In the genomic region with DNA sequence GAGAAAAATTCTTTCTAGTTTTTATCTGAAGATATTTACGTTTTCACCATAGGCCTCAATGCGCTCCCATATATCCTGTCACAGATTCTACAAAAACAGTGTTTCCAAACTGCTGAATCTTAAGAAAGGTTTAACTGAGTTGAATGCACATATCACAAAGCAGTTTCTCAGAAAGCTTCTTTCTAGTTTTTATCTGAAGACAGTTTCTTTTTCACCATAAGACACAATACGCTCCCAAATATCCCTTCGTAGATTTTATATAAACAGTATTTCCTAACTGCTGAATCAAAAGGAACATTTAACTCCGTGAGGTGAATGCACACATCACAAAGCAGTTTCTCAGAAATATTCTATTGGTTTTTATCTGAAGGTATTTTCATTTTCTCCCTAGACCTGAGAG, we compare ENCODE assay signal across 34 cellular contexts.
"Had no signal": no experiment of that assay in that cellular context is flagged by ENCODE, and none has a peak within 500 bp of the region (broad histone marks: within the 10 kb centered on the region; RNA-seq: fewer than 3 reads in every experiment).

No MANE protein-coding gene starts in this region.

- DNase-seq: Karpas-422, Kasumi-1, MG63, MM.1S, MV-4-11, NCI-H1048, NCI-H1092, NCI-H1092 treated with DMSO at 0.1 percent for 48 hours, NCI-H1105, NCI-H1105 treated with DMSO at 0.1 percent for 48 hours, NCI-H1417, NCI-H1417 treated with DMSO at 0.1 percent for 48 hours, NCI-H1436, NCI-H1436 treated with DMSO at 0.1 percent for 48 hours, NCI-H146, NCI-H1694, NCI-H1694 treated with DMSO at 0.1 percent for 48 hours, NCI-H187, NCI-H187 treated with DMSO at 0.1 percent for 48 hours, NCI-H1930, NCI-H2029, NCI-H2029 treated with DMSO at 0.1 percent for 48 hours, NCI-H2081, NCI-H2081 treated with DMSO at 0.1 percent for 48 hours, NCI-H2107, NCI-H2171, NCI-H2171 treated with DMSO at 0.1 percent for 48 hours, NCI-H2227 treated with DMSO at 0.1 percent for 48 hours, NCI-H226, NCI-H345, NCI-H446, NCI-H446 treated with DMSO at 0.1 percent for 48 hours, NCI-H510A, NCI-H510A treated with DMSO at 0.1 percent for 48 hours had no signal

- H3K4me3 ChIP-seq: MG63 had no signal

- H3K27me3 ChIP-seq: MG63 had no signal

- H3K36me3 ChIP-seq: MG63 had no signal
